In the genomic region with DNA sequence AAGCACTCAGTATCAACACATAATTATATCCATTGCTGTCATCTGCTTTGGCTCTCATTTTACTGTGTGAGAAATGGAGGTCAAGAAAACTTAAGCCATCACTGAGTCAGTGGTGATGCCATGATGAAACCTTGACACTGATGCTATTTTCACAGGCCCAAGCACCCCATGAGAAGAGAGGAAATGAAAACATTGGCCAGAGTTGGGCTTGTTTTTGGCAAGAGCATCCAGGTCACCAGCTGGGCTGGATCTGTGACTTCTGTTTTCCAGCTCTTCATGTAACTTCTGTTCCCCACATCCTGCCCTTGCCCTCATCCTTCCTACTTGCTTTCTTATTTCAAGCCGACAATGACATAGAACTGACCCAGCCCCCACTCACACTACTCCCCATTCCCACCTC, we compare ENCODE assay signal across 13 cellular contexts. TPM values are rescaled to one million over a fixed set of nuclear protein-coding genes. Genes with fewer than 3 reads are reported as not detected.
A peak's percentile ranks its signal among the peaks of the same experiment; 100 is the strongest.
DNase-seq lines count a peak whose midpoint lies in the region; ATAC-seq and TF ChIP-seq lines count a peak whose summit lies in the region.
"Had no signal": no experiment of that assay in that cellular context is flagged by ENCODE, and none has a peak within 500 bp of the region (broad histone marks: within the 10 kb centered on the region; RNA-seq: fewer than 3 reads in every experiment).

No MANE protein-coding gene starts in this region.

- no peak overlapping the region for H2BK12ac ChIP-seq in H9 (ENCODE audit: insufficient read length, low read depth, low read length)

- POLR2A ChIA-PET in OCI-LY7 (lab: Charles Lee), result interaction anchor here (0.5 kb wide), 1 partner anchor 181 kb away, joined by 3 read pairs; no protein-coding TSS in a partner anchor

- H3K27me3 Mint-ChIP-seq in H9 (ENCODE audit: low read depth) (peaks cover 11% of the 10 kb centered on the region), T-helper 17 cell (no peaks in the 10 kb centered on the region)

- BruUV-seq in OCI-LY7 (replicated peaks; lab: Mats Ljungman, UMichigan), result no TSS peak

- no peak overlapping the region for H4K5ac ChIP-seq in H9 (ENCODE audit: insufficient read length, low read depth, low read length)

- H3K4me2 ChIP-seq in H9 (ENCODE audit: insufficient read depth, insufficient read length, low read length), result no peak overlapping the region
- H3K4me2 ChIP-seq in OCI-LY7 (ENCODE audit: low read length), result no peak overlapping the region
- H3K4me2 ChIP-seq: KMS-11 had no signal

- no peak overlapping the region for H3K27ac ChIP-seq in H9 (ENCODE audit: insufficient read length, low read depth, low read length)
- no peak overlapping the region for H3K27ac ChIP-seq in OCI-LY7 (ENCODE audit: low read depth, low read length, poor library complexity, severe bottlenecking)
- H3K27ac ChIP-seq: KMS-11 had no signal

- H3K27ac Mint-ChIP-seq in H9 (no peak overlapping the region), T-helper 17 cell (peak overlapping the region; percentile 100)
- H3K27ac Mint-ChIP-seq in stimulated activated effector memory CD8-positive, alpha-beta T cell treated with anti-CD3 and anti-CD28 coated beads, Interleukin-12 subunit alpha, Interleukin-12 subunit beta, amount 100 ng/mL, for 72 hours, result peak overlapping the region; percentile 99

- no peak overlapping the region for H3K9ac ChIP-seq in H9 (ENCODE audit: extremely low read depth, insufficient read length, low read length)
- H3K9ac ChIP-seq: KMS-11 had no signal

- in situ Hi-C loops in KBM-7 (cut with MboI; ENCODE audit: low pct_unique_long_range_greater_than_20kb, low sequenced_read_pairs), result no loop called here

- H2AK5ac ChIP-seq in H9 (ENCODE audit: insufficient read length, low read length), result no peak overlapping the region

- peaks cover 3% of the 10 kb centered on the region for H3K23me2 ChIP-seq in H9 (ENCODE audit: insufficient read length, low read depth, low read length, poor library complexity, severe bottlenecking)

- no peaks in the 10 kb centered on the region for H3K27me3 ChIP-seq in H9 (ENCODE audit: insufficient read depth, low read length)

- H3K4ac ChIP-seq in H9 (ENCODE audit: low read depth, low read length), result no peak overlapping the region

- no peaks in the 10 kb centered on the region for H4K20me1 ChIP-seq in H9 (ENCODE audit: control insufficient read depth, insufficient read depth, insufficient read length)
- H4K20me1 ChIP-seq in OCI-LY7 (ENCODE audit: insufficient read depth, low read length), result no peaks in the 10 kb centered on the region

- H3K4me1 ChIP-seq in H9 (ENCODE audit: insufficient read depth, low read length) (peaks cover 5% of the 10 kb centered on the region; the same call in 1 of the 2 replicates), OCI-LY7 (ENCODE audit: insufficient read depth, low read length, poor library complexity, severe bottlenecking) (no peaks in the 10 kb centered on the region)

- H2AFZ ChIP-seq in H9 (ENCODE audit: low read length), result no peak overlapping the region
- no peak overlapping the region for H2AFZ ChIP-seq in OCI-LY7 (ENCODE audit: low read length)

- no peaks in the 10 kb centered on the region for H3K36me3 ChIP-seq in OCI-LY7 (ENCODE audit: insufficient read depth, low read length)

- H3K9me3 ChIP-seq in H9 (ENCODE audit: control insufficient read depth, low read depth, low read length), result peaks cover 26% of the 10 kb centered on the region
- H3K9me3 ChIP-seq in T-helper 17 cell (ENCODE audit: control insufficient read depth, low read length, poor library complexity, severe bottlenecking), result no peaks in the 10 kb centered on the region
- H3K9me3 ChIP-seq in OCI-LY7 (ENCODE audit: low read length), result no peaks in the 10 kb centered on the region

- CTCF ChIA-PET in OCI-LY7 (lab: Charles Lee; ENCODE audit: unreplicated experiment), result no interaction called here

- peaks cover 24 to 31% of the 10 kb centered on the region in 2 experiments for H3K4me1 Mint-ChIP-seq in H9
- peaks cover 92% of the 10 kb centered on the region for H3K4me1 Mint-ChIP-seq in T-helper 17 cell
- H3K4me1 Mint-ChIP-seq in stimulated activated effector memory CD8-positive, alpha-beta T cell treated with anti-CD3 and anti-CD28 coated beads, Interleukin-12 subunit alpha, Interleukin-12 subunit beta, amount 100 ng/mL, for 72 hours, result peaks cover 100% of the 10 kb centered on the region

- H3K9me3 Mint-ChIP-seq in H9, result peaks cover 38 to 46% of the 10 kb centered on the region in 2 experiments
- no peaks in the 10 kb centered on the region for H3K9me3 Mint-ChIP-seq in stimulated activated effector memory CD8-positive, alpha-beta T cell treated with anti-CD3 and anti-CD28 coated beads, Interleukin-12 subunit alpha, Interleukin-12 subunit beta, amount 100 ng/mL, for 72 hours

- no peak overlapping the region for H3K56ac ChIP-seq in H9 (ENCODE audit: insufficient read length, low read depth, low read length)

- H3K4me3 Mint-ChIP-seq in H9, result no peak overlapping the region
- peak overlapping the region; percentile 49 for H3K4me3 Mint-ChIP-seq in T-helper 17 cell
- H3K4me3 Mint-ChIP-seq in stimulated activated effector memory CD8-positive, alpha-beta T cell treated with anti-CD3 and anti-CD28 coated beads, Interleukin-12 subunit alpha, Interleukin-12 subunit beta, amount 100 ng/mL, for 72 hours, result peak overlapping the region; percentile 97

- H2BK15ac ChIP-seq in H9 (ENCODE audit: low read depth, low read length), result peak overlapping the region; percentile 81; the same call in 1 of the 2 replicates

- H4K91ac ChIP-seq in H9 (ENCODE audit: insufficient read length, low read depth, low read length), result no peak overlapping the region

- DNase-seq in H9 (no peak), T-helper 17 cell (no peak), fibroblast of mammary gland (ENCODE audit: low read depth) (peak; percentile 75), OCI-LY7 (ENCODE audit: low spot score) (no peak), NCI-H1105 (lab: John Stamatoyannopoulos, UW) (no peak), KBM-7 (no peak)
- no peak for DNase-seq in stimulated activated effector memory CD8-positive, alpha-beta T cell treated with anti-CD3 and anti-CD28 coated beads, Interleukin-12 subunit alpha, Interleukin-12 subunit beta, amount 100 ng/mL, for 72 hours (ENCODE audit: low spot score in 2 of 2)
- DNase-seq: effector CD8-positive, alpha-beta T cell had no signal

- no peak overlapping the region for H2BK120ac ChIP-seq in H9 (ENCODE audit: low read depth, low read length, poor library complexity, severe bottlenecking)

- H4K8ac ChIP-seq in H9 (replicated peaks; ENCODE audit: insufficient read length, low read depth, low read length), result no peak overlapping the region

- intact Hi-C loops in OCI-LY7 (cut with micrococcal nuclease; ENCODE audit: unreplicated experiment), result no loop called here

- no peak overlapping the region for H3T11ph ChIP-seq in H9 (ENCODE audit: low read length)

- no peak for ATAC-seq in T-helper 17 cell
- peak; percentile 66 for ATAC-seq in stimulated activated effector memory CD8-positive, alpha-beta T cell treated with anti-CD3 and anti-CD28 coated beads, Interleukin-12 subunit alpha, Interleukin-12 subunit beta, amount 100 ng/mL, for 72 hours
- no peak for ATAC-seq in GM18870 (IDR thresholded peaks at IDR 0.05; ENCODE audit: unreplicated experiment)
- ATAC-seq: Panc1 had no signal

- no peak overlapping the region for H3K14ac ChIP-seq in H9 (ENCODE audit: insufficient read depth, low read length)

- H3K9me2 ChIP-seq in OCI-LY7 (ENCODE audit: insufficient read depth, low read length), result no peaks in the 10 kb centered on the region

- no peak overlapping the region for H3K23ac ChIP-seq in H9 (ENCODE audit: insufficient read length, low read depth, low read length)

- TF ChIP-seq CTCF in H9 (conservative IDR thresholded peaks at IDR 0.05), result no peak
- no peak for TF ChIP-seq CTCF in fibroblast of mammary gland (conservative IDR thresholded peaks at IDR 0.05; ENCODE audit: control insufficient read depth, insufficient read depth, low read depth, low read length)
- TF ChIP-seq CTCF in OCI-LY7 (conservative IDR thresholded peaks at IDR 0.05; ENCODE audit: low read length), result no peak

- no peak overlapping the region for H3K18ac ChIP-seq in H9 (ENCODE audit: insufficient read length, low read depth, low read length)

- H3K79me2 ChIP-seq in H9 (ENCODE audit: insufficient read depth, low read length) (no peaks in the 10 kb centered on the region), OCI-LY7 (ENCODE audit: insufficient read depth, low read depth, low read length) (no peaks in the 10 kb centered on the region)

- H3K4me3 ChIP-seq in fibroblast of mammary gland (ENCODE audit: control insufficient read depth, low read depth, low read length) (no peak overlapping the region), OCI-LY7 (ENCODE audit: low read depth, low read length, poor library complexity, severe bottlenecking) (no peak overlapping the region)

- H3K36me3 Mint-ChIP-seq in H9 (ENCODE audit: insufficient read depth in 1 of 3, low read depth in 3 of 3), result peaks cover 15 to 38% (median 20%) of the 10 kb centered on the region in 3 experiments
- peaks cover 46% of the 10 kb centered on the region for H3K36me3 Mint-ChIP-seq in T-helper 17 cell (ENCODE audit: low read depth)
- H3K36me3 Mint-ChIP-seq in stimulated activated effector memory CD8-positive, alpha-beta T cell treated with anti-CD3 and anti-CD28 coated beads, Interleukin-12 subunit alpha, Interleukin-12 subunit beta, amount 100 ng/mL, for 72 hours, result peaks cover 100% of the 10 kb centered on the region

- no peak overlapping the region for H2BK5ac ChIP-seq in H9 (ENCODE audit: insufficient read length, low read length)

- no peaks in the 10 kb centered on the region for H3K79me1 ChIP-seq in H9 (ENCODE audit: insufficient read depth, low read depth, low read length, poor library complexity, severe bottlenecking)

- no CpG with 5 or more reads among the region's 1 CpG for WGBS in H9 (ENCODE audit: extremely low coverage, insufficient read length, low lambda C conversion rate)

- no peak overlapping the region for H2BK20ac ChIP-seq in H9 (ENCODE audit: low read depth, low read length, poor library complexity, severe bottlenecking)

RNA-seq across cellular contexts. Expression of gene LCP2, which starts 10.0 kb away (rescaled TPM):
- total RNA-seq in H9 (2021) (0.09 TPM in 1 of 2 replicates, not detected in the other), T-helper 17 cell (100 to 1,000 TPM; 304 to 333 TPM), OCI-LY7 (2022) (2.6 and 3.1 TPM in 2 replicates)
- total RNA-seq in OCI-LY7 (2014; rRNA removed; shearing (Covaris generic)), result not detected in 2 replicates
- total RNA-seq: pulmonary artery endothelial cell had no signal

RNA-seq across cellular contexts. Expression of gene C5orf58, which starts 54.7 kb away (rescaled TPM):
- total RNA-seq in H9 (2021) (0.90 and 1.4 TPM in 2 replicates), T-helper 17 cell (not detected), OCI-LY7 (2022) (not detected in 2 replicates)
- total RNA-seq in OCI-LY7 (2014; rRNA removed; shearing (Covaris generic)), result not detected in 2 replicates
- total RNA-seq: activated CD8-positive, alpha-beta memory T cell treated with anti-CD3 and anti-CD28 coated beads for 36 hours; pulmonary artery endothelial cell had no signal

Comparison
In these comparisons a context has a peak if more than half of its experiments do, and no peak if none do; other contexts are left out.
1. H3K27ac Mint-ChIP-seq: peak in T-helper 17 cell (single experiment) and stimulated activated effector memory CD8-positive, alpha-beta T cell treated with anti-CD3 and anti-CD28 coated beads, Interleukin-12 subunit alpha, Interleukin-12 subunit beta, amount 100 ng/mL, for 72 hours (single experiment); none in H9 (0 of 3).
2. H3K4me3 Mint-ChIP-seq: peak in T-helper 17 cell (single experiment) and stimulated activated effector memory CD8-positive, alpha-beta T cell treated with anti-CD3 and anti-CD28 coated beads, Interleukin-12 subunit alpha, Interleukin-12 subunit beta, amount 100 ng/mL, for 72 hours (single experiment); none in H9 (0 of 2).
3. RNA of gene LCP2, which starts 10.0 kb away (total RNA-seq): 304 to 333 TPM in T-helper 17 cell; 2.6 to 3.1 TPM in OCI-LY7 and 0.09 TPM in H9; every median in the first group is over 10 times any median in the second.